In the genomic region with DNA sequence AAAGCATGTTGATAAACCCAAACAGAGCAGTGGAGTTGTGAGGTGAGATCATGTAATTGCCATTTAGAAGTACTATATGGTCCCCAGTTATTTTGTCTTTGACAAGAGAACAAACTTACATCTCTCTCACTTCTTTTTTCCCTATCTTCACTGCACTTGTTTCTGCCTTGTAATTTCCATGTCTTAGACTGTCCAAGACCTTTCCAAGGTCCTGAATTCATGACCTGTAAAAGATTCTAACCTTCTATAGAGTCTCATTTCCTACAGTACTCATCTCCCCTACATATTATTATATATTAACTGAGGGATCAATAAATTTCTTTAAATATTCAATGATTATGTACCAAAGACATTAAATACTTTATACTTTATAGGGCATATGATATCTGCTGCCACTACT, we compare ENCODE assay signal across 27 cellular contexts.
"Had no signal": no experiment of that assay in that cellular context is flagged by ENCODE, and none has a peak within 500 bp of the region (broad histone marks: within the 10 kb centered on the region; RNA-seq: fewer than 3 reads in every experiment).

No MANE protein-coding gene starts in this region.

- H3K9me3 ChIP-seq: left lung, lower lobe of right lung, ovary, stomach, testis, thyroid gland, upper lobe of left lung, vagina had no signal

- H3K36me3 ChIP-seq: left lung, lower lobe of right lung, ovary, stomach, thyroid gland, transverse colon, upper lobe of left lung, vagina had no signal

- DNase-seq: hypothalamus; immature natural killer cell; kidney; left colon; left lung; lower lobe of right lung; mammary epithelial cell; mesenchymal stem cell; naive thymus-derived CD4-positive, alpha-beta T cell; ovary; retina; right cardiac atrium; stimulated activated CD4-positive, alpha-beta T cell treated with anti-CD3 and anti-CD28 coated beads, Interleukin-12 subunit alpha, Interleukin-12 subunit beta, amount 100 ng/mL, for 4 hours; stimulated activated CD4-positive, alpha-beta T cell treated with anti-CD3 and anti-CD28 coated beads, Interleukin-15, amount 100 ng/mL, for 24 hours; stimulated activated CD4-positive, alpha-beta T cell treated with anti-CD3 and anti-CD28 coated beads, Interleukin-2, amount 100 ng/mL, for 24 hours; stimulated activated CD4-positive, alpha-beta T cell treated with anti-CD3 and anti-CD28 coated beads, Interleukin-4, amount 100 ng/mL, for 1 hour; stimulated activated naive B cell treated with anti-CD40 and anti-IgM and Interleukin-4, amounts not matched to agents 10 μg/mL and 1 μg/mL and 100 μg/mL, for 72 hours; stimulated activated naive CD8-positive, alpha-beta T cell treated with anti-CD3 and anti-CD28 coated beads, Interleukin-15, Interleukin-2, amounts not matched to agents 100 U/mL and 50 U/mL, for 24 hours; stomach; testis; thyroid gland; transverse colon; upper lobe of left lung had no signal

- H3K4me3 ChIP-seq: left lung, lower lobe of right lung, ovary, skin epidermis, stomach, testis, thyroid gland, transverse colon, upper lobe of left lung, vagina had no signal

- H3K27me3 ChIP-seq: left lung, ovary, stomach, testis, thyroid gland, transverse colon, upper lobe of left lung, vagina had no signal

- ATAC-seq: left colon; left lung; lower lobe of right lung; naive thymus-derived CD4-positive, alpha-beta T cell; natural killer cell treated with Interleukin-12 subunit alpha and Interleukin-12 subunit beta and Interleukin-15 and Interleukin-18, amount 100 ng/mL, for 72 hours; right cardiac atrium; sciatic nerve; stimulated activated naive B cell treated with anti-CD40 and anti-IgM and Interleukin-4, amounts not matched to agents 10 μg/mL and 1 μg/mL and 100 μg/mL, for 72 hours; stimulated activated naive CD8-positive, alpha-beta T cell treated with anti-CD3 and anti-CD28 coated beads, Interleukin-15, Interleukin-2, amounts not matched to agents 100 U/mL and 50 U/mL, for 24 hours had no signal

- H3K27ac ChIP-seq: left lung, lower lobe of right lung, ovary, skin epidermis, stomach, testis, thyroid gland, transverse colon, upper lobe of left lung, vagina had no signal

- H3K4me1 ChIP-seq: left lung, lower lobe of right lung, stomach, testis, thyroid gland, transverse colon, upper lobe of left lung, vagina had no signal
